In the genomic region with DNA sequence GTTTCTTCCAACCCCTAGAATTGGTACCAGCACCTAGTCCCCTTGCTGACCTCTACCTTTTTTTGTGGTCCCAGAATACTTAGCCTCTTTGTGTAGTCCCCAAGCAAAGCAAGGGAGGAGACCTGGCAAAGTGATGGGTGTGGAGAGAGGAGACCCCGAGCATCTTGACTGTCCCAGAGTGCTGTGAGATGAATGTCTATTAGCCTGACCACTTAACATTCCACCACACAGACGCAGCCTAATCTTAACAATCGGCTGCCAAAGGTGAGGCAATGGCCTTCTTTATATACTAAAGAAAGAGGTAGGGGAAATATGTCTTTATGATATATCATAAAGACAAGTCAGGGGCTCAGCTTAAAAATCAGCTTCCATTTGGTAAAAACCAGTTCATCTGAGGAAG, we compare ENCODE assay signal across 20 cellular contexts. TPM values are rescaled to one million over a fixed set of nuclear protein-coding genes. Genes with fewer than 3 reads are reported as not detected.
A peak's percentile ranks its signal among the peaks of the same experiment; 100 is the strongest.
DNase-seq lines count a peak whose midpoint lies in the region; ATAC-seq and TF ChIP-seq lines count a peak whose summit lies in the region.
"Had no signal": no experiment of that assay in that cellular context is flagged by ENCODE, and none has a peak within 500 bp of the region (broad histone marks: within the 10 kb centered on the region; RNA-seq: fewer than 3 reads in every experiment).

No MANE protein-coding gene starts in this region.

- H2BK5ac ChIP-seq in mesendoderm (ENCODE audit: low read length), result no peak overlapping the region

- POLR2A ChIA-PET in activated CD8-positive, alpha-beta T cell treated with anti-CD3 and anti-CD28 coated beads, Interleukin-2, amount 10 ng/mL, durations not matched to agents 7 days and 5 days (lab: Charles Lee), result no interaction called here
- POLR2A ChIA-PET in activated CD8-positive, alpha-beta T cell treated with anti-CD3 and anti-CD28 coated beads for 36 hours (lab: Charles Lee), result no interaction called here

- no peaks in the 10 kb centered on the region for H3K4me1 Mint-ChIP-seq in activated CD8-positive, alpha-beta T cell treated with anti-CD3 and anti-CD28 coated beads, Interleukin-2, amount 10 ng/mL, durations not matched to agents 7 days and 5 days (ENCODE audit: low read depth)
- no peaks in the 10 kb centered on the region for H3K4me1 Mint-ChIP-seq in activated CD8-positive, alpha-beta T cell treated with anti-CD3 and anti-CD28 coated beads for 36 hours (ENCODE audit: low read depth)

- H4K5ac ChIP-seq in mesendoderm (ENCODE audit: low read length), result no peak overlapping the region

- peaks cover 3% of the 10 kb centered on the region for H3K79me1 ChIP-seq in mesendoderm (ENCODE audit: low read length)

- ATAC-seq in activated CD8-positive, alpha-beta T cell treated with anti-CD3 and anti-CD28 coated beads, Interleukin-2, amount 10 ng/mL, durations not matched to agents 7 days and 5 days, result no peak
- ATAC-seq in activated CD8-positive, alpha-beta T cell treated with anti-CD3 and anti-CD28 coated beads for 36 hours, result no peak
- ATAC-seq in GM18873 (IDR thresholded peaks at IDR 0.05; ENCODE audit: low FRiP score, unreplicated experiment), result no peak
- no peak for ATAC-seq in stimulated activated naive CD8-positive, alpha-beta T cell treated with anti-CD3 and anti-CD28 coated beads, Interleukin-15, Interleukin-2, amounts not matched to agents 100 U/mL and 50 U/mL, for 24 hours
- ATAC-seq: natural killer cell treated with Interleukin-12 subunit alpha and Interleukin-12 subunit beta and Interleukin-15 and Interleukin-18, amount 100 ng/mL, for 72 hours had no signal

- H2BK120ac ChIP-seq in mesendoderm (ENCODE audit: low read depth, low read length), result no peak overlapping the region

- H3K4me1 ChIP-seq in mesendoderm (ENCODE audit: control insufficient read depth, low read depth, low read length), result peaks cover 9% of the 10 kb centered on the region
- H3K4me1 ChIP-seq: prostate gland had no signal

- no peaks in the 10 kb centered on the region for H3K36me3 ChIP-seq in mesendoderm (ENCODE audit: control insufficient read depth, insufficient read depth, low read length)
- H3K36me3 ChIP-seq: prostate gland, tibial nerve had no signal

- intact Hi-C loops in activated CD8-positive, alpha-beta T cell treated with anti-CD3 and anti-CD28 coated beads for 36 hours (cut with micrococcal nuclease), result no loop called here
- intact Hi-C loops in dorsolateral prefrontal cortex (cut with DNase I), result no loop called here

- no peaks in the 10 kb centered on the region for H3K79me2 ChIP-seq in mesendoderm (ENCODE audit: control insufficient read depth, insufficient read depth, low read length)

- H2BK15ac ChIP-seq in mesendoderm (replicated peaks; ENCODE audit: low read depth), result peak overlapping the region; percentile 45

- no CpG with 5 or more reads among the region's 3 CpGs for WGBS in mesendoderm (ENCODE audit: extremely low coverage, insufficient coverage, low lambda C conversion rate)

- DNase-seq in activated CD8-positive, alpha-beta T cell treated with anti-CD3 and anti-CD28 coated beads, Interleukin-2, amount 10 ng/mL, durations not matched to agents 7 days and 5 days, result peak; percentile 13
- DNase-seq in activated CD8-positive, alpha-beta T cell treated with anti-CD3 and anti-CD28 coated beads for 36 hours, result no peak
- no peak for DNase-seq in dorsolateral prefrontal cortex
- peak; percentile 76 for DNase-seq in mesendoderm
- DNase-seq in activated CD4-positive, alpha-beta T cell treated with anti-CD3 and anti-CD28 coated beads for 4 hours, result no peak
- DNase-seq in GM19240 (ENCODE audit: insufficient read length, low spot score), result no peak
- no peak for DNase-seq in stimulated activated naive CD8-positive, alpha-beta T cell treated with anti-CD3 and anti-CD28 coated beads, Interleukin-15, Interleukin-2, amounts not matched to agents 100 U/mL and 50 U/mL, for 24 hours
- DNase-seq: activated CD4-positive, CD25-positive, alpha-beta regulatory T cell treated with anti-CD3 and anti-CD28 coated beads, Interleukin-2, amount 50 U/mL, for 72 hours; KBM-7; NCI-H1694; NCI-H748 treated with DMSO at 0.1 percent for 48 hours; stimulated activated CD4-positive, alpha-beta T cell treated with anti-CD3 and anti-CD28 coated beads, Interleukin-1b, Interleukin-23, amount 100 ng/mL, for 48 hours; stimulated activated naive CD4-positive, alpha-beta T cell treated with Interleukin-2 at 50 U/mL for 16 hours; SW 1271 had no signal

- CTCF ChIA-PET in activated CD8-positive, alpha-beta T cell treated with anti-CD3 and anti-CD28 coated beads, Interleukin-2, amount 10 ng/mL, durations not matched to agents 7 days and 5 days (lab: Charles Lee), result no interaction called here
- CTCF ChIA-PET in activated CD8-positive, alpha-beta T cell treated with anti-CD3 and anti-CD28 coated beads for 36 hours (lab: Charles Lee), result interaction anchor here (1.3 kb wide), 1 partner anchor 117 kb away, joined by 5 read pairs; no protein-coding TSS in a partner anchor

- H3K27me3 ChIP-seq in dorsolateral prefrontal cortex (no peaks in the 10 kb centered on the region), mesendoderm (ENCODE audit: insufficient read depth, low read length, poor library complexity) (no peaks in the 10 kb centered on the region)
- H3K27me3 ChIP-seq: tibial nerve had no signal

- H2AK5ac ChIP-seq in mesendoderm (ENCODE audit: low read length), result no peak overlapping the region

- H3K4me3 ChIP-seq in dorsolateral prefrontal cortex (peak overlapping the region in 58 of 59 donors; percentile 5 to 72 (median 60)), mesendoderm (ENCODE audit: low read length) (no peak overlapping the region)
- H3K4me3 ChIP-seq: prostate gland, tibial nerve had no signal

- peaks cover 5% of the 10 kb centered on the region for H3K9me3 Mint-ChIP-seq in activated CD8-positive, alpha-beta T cell treated with anti-CD3 and anti-CD28 coated beads, Interleukin-2, amount 10 ng/mL, durations not matched to agents 7 days and 5 days (ENCODE audit: insufficient read depth)
- no peaks in the 10 kb centered on the region for H3K9me3 Mint-ChIP-seq in activated CD8-positive, alpha-beta T cell treated with anti-CD3 and anti-CD28 coated beads for 36 hours
- H3K9me3 Mint-ChIP-seq: activated T-helper 2 cell treated with anti-CD3 and anti-CD28 coated beads, Interferon-gamma antibody, Interleukin-2, Interleukin-4, amounts not matched to agents 10 μg/mL and 5 μg/mL and 100 μg/mL, durations not matched to agents 14 hours and 24 hours and 36 hours; natural killer cell treated with Interleukin-12 subunit alpha and Interleukin-12 subunit beta and Interleukin-15 and Interleukin-18, amount 100 ng/mL, for 72 hours had no signal

- no peak overlapping the region for H3K56ac ChIP-seq in mesendoderm (ENCODE audit: low read length)

- no peaks in the 10 kb centered on the region for H3K36me3 Mint-ChIP-seq in activated CD8-positive, alpha-beta T cell treated with anti-CD3 and anti-CD28 coated beads, Interleukin-2, amount 10 ng/mL, durations not matched to agents 7 days and 5 days (ENCODE audit: low read depth)
- H3K36me3 Mint-ChIP-seq in activated CD8-positive, alpha-beta T cell treated with anti-CD3 and anti-CD28 coated beads for 36 hours (ENCODE audit: low read depth), result no peaks in the 10 kb centered on the region
- H3K36me3 Mint-ChIP-seq: natural killer cell treated with Interleukin-12 subunit alpha and Interleukin-12 subunit beta and Interleukin-15 and Interleukin-18, amount 100 ng/mL, for 72 hours had no signal

- peaks cover 21% of the 10 kb centered on the region for H3K27me3 Mint-ChIP-seq in activated CD8-positive, alpha-beta T cell treated with anti-CD3 and anti-CD28 coated beads, Interleukin-2, amount 10 ng/mL, durations not matched to agents 7 days and 5 days (ENCODE audit: low read depth)
- peaks cover 5% of the 10 kb centered on the region for H3K27me3 Mint-ChIP-seq in activated CD8-positive, alpha-beta T cell treated with anti-CD3 and anti-CD28 coated beads for 36 hours

- H3K23ac ChIP-seq in mesendoderm (ENCODE audit: low read length), result no peak overlapping the region

- H3K4ac ChIP-seq in mesendoderm (ENCODE audit: low read depth, low read length), result no peak overlapping the region

- no peak overlapping the region for H4K8ac ChIP-seq in mesendoderm (ENCODE audit: low read depth, low read length)

- H3K9ac ChIP-seq in mesendoderm (ENCODE audit: low read length), result no peak overlapping the region

- no peak overlapping the region for H3K4me2 ChIP-seq in mesendoderm (ENCODE audit: low read length)

- H3K18ac ChIP-seq in mesendoderm (ENCODE audit: low read length), result peak overlapping the region; percentile 6

- no peak overlapping the region for H3K27ac Mint-ChIP-seq in activated CD8-positive, alpha-beta T cell treated with anti-CD3 and anti-CD28 coated beads, Interleukin-2, amount 10 ng/mL, durations not matched to agents 7 days and 5 days
- H3K27ac Mint-ChIP-seq in activated CD8-positive, alpha-beta T cell treated with anti-CD3 and anti-CD28 coated beads for 36 hours, result no peak overlapping the region
- H3K27ac Mint-ChIP-seq: activated T-helper 2 cell treated with anti-CD3 and anti-CD28 coated beads, Interferon-gamma antibody, Interleukin-2, Interleukin-4, amounts not matched to agents 10 μg/mL and 5 μg/mL and 100 μg/mL, durations not matched to agents 14 hours and 24 hours and 36 hours; natural killer cell treated with Interleukin-12 subunit alpha and Interleukin-12 subunit beta and Interleukin-15 and Interleukin-18, amount 100 ng/mL, for 72 hours had no signal

- H3K4me3 Mint-ChIP-seq in activated CD8-positive, alpha-beta T cell treated with anti-CD3 and anti-CD28 coated beads, Interleukin-2, amount 10 ng/mL, durations not matched to agents 7 days and 5 days, result no peak overlapping the region
- no peak overlapping the region for H3K4me3 Mint-ChIP-seq in activated CD8-positive, alpha-beta T cell treated with anti-CD3 and anti-CD28 coated beads for 36 hours
- H3K4me3 Mint-ChIP-seq: natural killer cell treated with Interleukin-12 subunit alpha and Interleukin-12 subunit beta and Interleukin-15 and Interleukin-18, amount 100 ng/mL, for 72 hours had no signal

- no peak for TF ChIP-seq CTCF in activated CD8-positive, alpha-beta T cell treated with anti-CD3 and anti-CD28 coated beads for 36 hours (IDR thresholded peaks at IDR 0.05)
- no peak for TF ChIP-seq CTCF in dorsolateral prefrontal cortex (IDR thresholded peaks at IDR 0.05 in 54 of 56, conservative IDR thresholded peaks at IDR 0.05 in 2 of 56; ENCODE audit: low read depth in 1 of 56, partially characterized antibody in 56 of 56)

- H3K27ac ChIP-seq in dorsolateral prefrontal cortex (peak overlapping the region in 51 of 59 donors; percentile 3 to 92 (median 59)), mesendoderm (ENCODE audit: low read depth, low read length) (no peak overlapping the region)
- H3K27ac ChIP-seq: 22Rv1, prostate gland, tibial nerve had no signal

RNA-seq across cellular contexts. Expression of a gene that starts 55.9 kb away (rescaled TPM):
- total RNA-seq in activated CD8-positive, alpha-beta T cell treated with anti-CD3 and anti-CD28 coated beads, Interleukin-2, amount 10 ng/mL, durations not matched to agents 7 days and 5 days, result under 1 TPM; 0.13 to 0.18 TPM
- total RNA-seq in activated CD8-positive, alpha-beta T cell treated with anti-CD3 and anti-CD28 coated beads for 36 hours, result 1 to 10 TPM in 1 of 2 experiments, under 1 TPM in 1; 0.63 to 1.4 TPM
- 100 to 1,000 TPM; 287 to 703 (median 456) TPM for total RNA-seq in dorsolateral prefrontal cortex
- polyA plus RNA-seq in mesendoderm (2013, experiment 1 of 2), result 13.0 TPM
- 13.2 TPM for polyA plus RNA-seq in mesendoderm (2013, experiment 2 of 2)
- total RNA-seq: natural killer cell treated with Interleukin-12 subunit alpha and Interleukin-12 subunit beta and Interleukin-15 and Interleukin-18, amount 100 ng/mL, for 72 hours had no signal

Comparison
In these comparisons a context has a peak if more than half of its experiments do, and no peak if none do; other contexts are left out.
1. DNase-seq: peak in activated CD8-positive, alpha-beta T cell treated with anti-CD3 and anti-CD28 coated beads, Interleukin-2, amount 10 ng/mL, durations not matched to agents 7 days and 5 days (single experiment) and mesendoderm (single experiment); none in activated CD8-positive, alpha-beta T cell treated with anti-CD3 and anti-CD28 coated beads for 36 hours (single experiment), dorsolateral prefrontal cortex (0 of 10), activated CD4-positive, alpha-beta T cell treated with anti-CD3 and anti-CD28 coated beads for 4 hours (0 of 2), GM19240 (single experiment) and stimulated activated naive CD8-positive, alpha-beta T cell treated with anti-CD3 and anti-CD28 coated beads, Interleukin-15, Interleukin-2, amounts not matched to agents 100 U/mL and 50 U/mL, for 24 hours (single experiment).
2. RNA of a gene that starts 55.9 kb away (total RNA-seq): 287 to 703 TPM in dorsolateral prefrontal cortex; 0.63 to 1.4 TPM in activated CD8-positive, alpha-beta T cell treated with anti-CD3 and anti-CD28 coated beads for 36 hours and 0.13 to 0.18 TPM in activated CD8-positive, alpha-beta T cell treated with anti-CD3 and anti-CD28 coated beads, Interleukin-2, amount 10 ng/mL, durations not matched to agents 7 days and 5 days; every median in the first group is over 100 times any median in the second.